ENCODE assay signal across 5 cellular contexts in the genomic region with DNA sequence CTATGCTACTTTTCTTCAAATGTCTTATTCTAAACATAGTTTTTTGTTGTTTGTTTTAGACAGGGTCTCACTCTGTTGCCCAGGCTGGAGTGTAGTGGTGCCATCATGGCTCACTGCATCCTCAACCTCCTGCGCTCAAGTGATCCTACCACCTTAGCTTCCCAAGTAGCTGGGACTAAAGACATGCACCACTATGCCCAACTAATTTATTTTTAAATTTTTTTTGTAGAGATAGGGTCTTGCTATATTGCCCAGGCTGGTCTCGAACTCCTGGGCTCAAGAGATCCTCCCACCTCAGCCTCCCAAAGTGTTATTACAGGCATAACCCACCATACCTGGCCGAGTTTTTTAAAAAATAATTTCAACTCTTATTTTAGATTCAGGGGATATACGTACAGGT. TPM values are rescaled to one million over a fixed set of nuclear protein-coding genes. Genes with fewer than 3 reads are reported as not detected.
DNase-seq lines count a peak whose midpoint lies in the region; ATAC-seq, FAIRE-seq and TF ChIP-seq lines count a peak whose summit lies in the region.
"Not testable (repeated sequence)": the region's sequence is repeated elsewhere in the genome, so short reads cannot be mapped to it uniquely, and the experiment has no call there.

No MANE protein-coding gene starts in this region.

- H3K4me1 Mint-ChIP-seq in WTC11, result not testable (repeated sequence)

- FAIRE-seq in K562 (lab: Jason Lieb, UNC), result not testable (repeated sequence)

- DNase-seq in Karpas-422 (peak; percentile 15), thyroid gland (peak; percentile 12 to 21)
- DNase-seq in WTC11 (ENCODE audit: low spot score); K562 (ENCODE audit: extremely low read depth in 1 of 4, low spot score in 3 of 4): not testable (repeated sequence)

- H3K79me2 ChIP-seq in Karpas-422 (ENCODE audit: low read length); K562 (ENCODE audit: control insufficient read depth, insufficient read depth, low read length): not testable (repeated sequence)

- TF ChIP-seq POLR2A in K562 (conservative IDR thresholded peaks at IDR 0.05); thyroid gland (IDR thresholded peaks at IDR 0.05): not testable (repeated sequence)

- not testable (repeated sequence) for H3K9me1 ChIP-seq in K562 (ENCODE audit: control insufficient read depth, insufficient read depth, low read length)

- peaks cover 0 to 12% of the 10 kb centered on the region in 2 experiments; a peak in 1 of 3 replicates for H3K36me3 ChIP-seq in HEK293 (ENCODE audit: control insufficient read depth in 2 of 2, insufficient read depth in 1 of 2, low read length in 2 of 2)
- H3K36me3 ChIP-seq in Karpas-422 (ENCODE audit: insufficient read depth, low read length); K562 (ENCODE audit: control insufficient read depth, insufficient read depth, low read length); thyroid gland: not testable (repeated sequence)

- not testable (repeated sequence) for TF ChIP-seq CTCF in HEK293 (tag by site-specific recombination; IDR thresholded peaks at IDR 0.05); WTC11 (IDR thresholded peaks at IDR 0.05); K562 (IDR thresholded peaks at IDR 0.05 in 2 of 3, conservative IDR thresholded peaks at IDR 0.05 in 1 of 3; ENCODE audit: insufficient read depth in 2 of 3, low read depth in 1 of 3, low read length in 3 of 3); thyroid gland (IDR thresholded peaks at IDR 0.05)

- POLR2A ChIA-PET in HEK293 (lab: Yijun Ruan, JAX); WTC11 (lab: Charles Lee): not testable (repeated sequence)
- POLR2A ChIA-PET in K562 (lab: Yijun Ruan, JAX), result interaction anchor here (0.8 kb wide), 2 partner anchors 19 to 45 kb away, joined by 3 read pairs; no protein-coding TSS in a partner anchor

- not testable (repeated sequence) for H3K4me2 ChIP-seq in Karpas-422 (ENCODE audit: low read depth, low read length, poor library complexity, severe bottlenecking); K562 (ENCODE audit: insufficient read depth, low read length)

- intact Hi-C loops in K562 (cut with micrococcal nuclease); thyroid gland (cut with DNase I): not testable (repeated sequence)

- CTCF ChIA-PET in HEK293 (lab: Yijun Ruan, JAX); WTC11 (lab: Charles Lee); K562 (lab: Yijun Ruan, JAX; ENCODE audit: low intra/inter-chr PET ratio): not testable (repeated sequence)

- H3K9me3 ChIP-seq in HEK293 (ENCODE audit: control insufficient read depth, insufficient read depth, low read depth, low read length); Karpas-422 (ENCODE audit: low read length); K562 (replicated peaks; ENCODE audit: control insufficient read depth, insufficient read depth, low read depth, low read length); thyroid gland: not testable (repeated sequence)

- not testable (repeated sequence) for H3K27me3 Mint-ChIP-seq in WTC11 (ENCODE audit: low read depth)

- H3K9ac ChIP-seq in Karpas-422 (ENCODE audit: low read length); K562 (ENCODE audit: insufficient read depth in 1 of 2, low read depth in 2 of 2, low read length in 2 of 2): not testable (repeated sequence)

- H3K27ac ChIP-seq in HEK293 (ENCODE audit: extremely low read depth, low read depth, low read length); Karpas-422 (ENCODE audit: low read length); K562 (ENCODE audit: extremely low read depth, low read depth, low read length); thyroid gland: not testable (repeated sequence)

- H3K36me3 Mint-ChIP-seq in WTC11, result not testable (repeated sequence)

- not testable (repeated sequence) for H2AFZ ChIP-seq in Karpas-422 (ENCODE audit: low read length); K562 (ENCODE audit: low read depth, low read length)

- not testable (repeated sequence) for H3K27me3 ChIP-seq in Karpas-422 (ENCODE audit: low read length); K562 (ENCODE audit: control insufficient read depth in 2 of 2, insufficient read depth in 2 of 2, low read length in 2 of 2); thyroid gland

- not testable (repeated sequence) for H3K9me2 ChIP-seq in Karpas-422 (replicated peaks; ENCODE audit: insufficient read depth, low read length)

- TF ChIP-seq EP300 in K562 (IDR thresholded peaks at IDR 0.05; ENCODE audit: low read length), result not testable (repeated sequence)

- not testable (repeated sequence) for BruUV-seq in K562 (replicated peaks; lab: Mats Ljungman, UMichigan)

- ATAC-seq in WTC11, K562: not testable (repeated sequence)

- H3K4me1 ChIP-seq in HEK293 (ENCODE audit: control insufficient read depth, insufficient read depth, low read length); Karpas-422 (ENCODE audit: low read length); K562 (replicated peaks in 1 of 2; ENCODE audit: control insufficient read depth in 2 of 2, insufficient read depth in 2 of 2, low read length in 2 of 2): not testable (repeated sequence)
- H3K4me1 ChIP-seq in thyroid gland, result peaks cover 12 to 15% of the 10 kb centered on the region in 2 donors

- in situ Hi-C loops in K562 (cut with MboI), result not testable (repeated sequence)

- H4K20me1 ChIP-seq in Karpas-422 (ENCODE audit: insufficient read depth, low read depth, low read length); K562 (replicated peaks; ENCODE audit: control insufficient read depth, insufficient read depth, low read length): not testable (repeated sequence)

- WGBS in K562 (ENCODE audit: insufficient coverage, low coverage, missing lambda C conversion rate), result 7% methylated on average over 4 of the region's 4 CpGs
- 92 to 94% methylated on average over 4 of the region's 4 CpGs for WGBS in thyroid gland, 2 donors

- H3K27ac Mint-ChIP-seq in WTC11, result not testable (repeated sequence)

- TF ChIP-seq RAD21 in K562 (CRISPR knock-in tag; conservative IDR thresholded peaks at IDR 0.05 in 1 of 2, IDR thresholded peaks at IDR 0.05 in 1 of 2), result not testable (repeated sequence)

- not testable (repeated sequence) for H3K9me3 Mint-ChIP-seq in WTC11

- H3K4me3 Mint-ChIP-seq in WTC11, result not testable (repeated sequence)

- not testable (repeated sequence) for H3K4me3 ChIP-seq in HEK293 (ENCODE audit: low read depth, low read length); Karpas-422 (ENCODE audit: low read length); K562; thyroid gland (replicated peaks in 1 of 3)

RNA-seq across cellular contexts. Expression of gene UROD, which starts 50.4 kb away (rescaled TPM):
- total RNA-seq in Karpas-422 (2014; rRNA removed; shearing (Covaris generic); ENCODE audit: low replicate concordance), result 99.1 and 127 TPM in 2 replicates
- total RNA-seq in WTC11 (2021) (95.2 to 118 TPM (median 96.0 TPM) in 3 replicates), K562 (2014; rRNA removed) (781 and 785 TPM in 2 replicates), K562 (2014; rRNA removed; fragmentation: Illumina TruSeq; extraction: Trizol) (415 and 533 TPM in 2 replicates), K562 (2015; rRNA removed; fragmentation: Illumina TruSeq; extraction: Trizol) (534 and 555 TPM in 2 replicates), K562 (2021) (636 and 644 TPM in 2 replicates), thyroid gland (100 to 1,000 TPM in 2 of 4 donors, 10 to 100 TPM in 2; 94.5 to 137 (median 99.3) TPM)
- total RNA-seq in K562 (2011; cell fraction: chromatin; rRNA removed; ENCODE audit: low replicate concordance), result 626 and 1,262 TPM in 2 replicates
- 1,054 and 1,087 TPM in 2 replicates for total RNA-seq in K562 (2011; cell fraction: nucleolus; rRNA removed)
- total RNA-seq in K562 (2011; cell fraction: nucleoplasm; rRNA removed), result 885 and 908 TPM in 2 replicates
- polyA plus RNA-seq in K562 (2011; rRNA removed) (1,018 and 1,100 TPM in 2 replicates), K562 (2014; fragmentation: Illumina TruSeq; extraction: Trizol) (977 and 1,110 TPM in 2 replicates), K562 (2014; fragmentation: Nextera tagmentation; extraction: Ambion mirVana) (1,000 to 10,000 TPM; 2,545 to 2,933 TPM), K562 (2014; rRNA removed) (1,156 and 1,201 TPM in 2 replicates)
- 1,522 and 2,076 TPM in 2 replicates for polyA plus RNA-seq in K562 (2011; cell fraction: cytosol; rRNA removed)
- polyA plus RNA-seq in K562 (2011; cell fraction: nucleus; rRNA removed), result 2,252 and 2,347 TPM in 2 replicates
- 601 and 622 TPM in 2 replicates for polyA plus RNA-seq in K562 (2012)
- 505 and 658 TPM in 2 replicates for polyA minus RNA-seq in K562 (2011; rRNA and poly(A)+ RNA removed)
- polyA minus RNA-seq in K562 (2011; cell fraction: cytosol; rRNA and poly(A)+ RNA removed), result 286 and 319 TPM in 2 replicates
- polyA minus RNA-seq in K562 (2011; cell fraction: nucleus; rRNA and poly(A)+ RNA removed), result 356 and 526 TPM in 2 replicates

RNA-seq across cellular contexts. Expression of gene HECTD3, which starts 51.3 kb away (rescaled TPM):
- 6.9 and 8.8 TPM in 2 replicates for total RNA-seq in Karpas-422 (2014; rRNA removed; shearing (Covaris generic); ENCODE audit: low replicate concordance)
- total RNA-seq in WTC11 (2021), result 33.2 to 39.5 TPM (median 35.1 TPM) in 3 replicates
- total RNA-seq in K562 (2011; cell fraction: chromatin; rRNA removed; ENCODE audit: low replicate concordance), result 71.0 and 140 TPM in 2 replicates
- total RNA-seq in K562 (2011; cell fraction: nucleolus; rRNA removed), result 70.4 and 73.5 TPM in 2 replicates
- 74.3 and 95.3 TPM in 2 replicates for total RNA-seq in K562 (2011; cell fraction: nucleoplasm; rRNA removed)
- 18.9 and 24.5 TPM in 2 replicates for total RNA-seq in K562 (2014; rRNA removed)
- 12.4 and 15.0 TPM in 2 replicates for total RNA-seq in K562 (2014; rRNA removed; fragmentation: Illumina TruSeq; extraction: Trizol)
- 15.3 and 16.9 TPM in 2 replicates for total RNA-seq in K562 (2015; rRNA removed; fragmentation: Illumina TruSeq; extraction: Trizol)
- 50.7 and 50.8 TPM in 2 replicates for total RNA-seq in K562 (2021)
- polyA plus RNA-seq in K562 (2011; rRNA removed), result 37.8 and 45.2 TPM in 2 replicates
- 50.2 and 64.7 TPM in 2 replicates for polyA plus RNA-seq in K562 (2011; cell fraction: cytosol; rRNA removed)
- 125 TPM in 2 replicates for polyA plus RNA-seq in K562 (2011; cell fraction: nucleus; rRNA removed)
- 41.1 and 54.2 TPM in 2 replicates for polyA plus RNA-seq in K562 (2012)
- 42.2 and 43.9 TPM in 2 replicates for polyA plus RNA-seq in K562 (2014; fragmentation: Illumina TruSeq; extraction: Trizol)
- 1 to 10 TPM; 6.3 to 9.8 TPM for polyA plus RNA-seq in K562 (2014; fragmentation: Nextera tagmentation; extraction: Ambion mirVana)
- polyA plus RNA-seq in K562 (2014; rRNA removed), result 32.4 and 42.2 TPM in 2 replicates
- polyA minus RNA-seq in K562 (2011; rRNA and poly(A)+ RNA removed), result 50.3 and 71.9 TPM in 2 replicates
- 28.9 and 35.3 TPM in 2 replicates for polyA minus RNA-seq in K562 (2011; cell fraction: cytosol; rRNA and poly(A)+ RNA removed)
- 21.5 and 27.9 TPM in 2 replicates for polyA minus RNA-seq in K562 (2011; cell fraction: nucleus; rRNA and poly(A)+ RNA removed)
- 10 to 100 TPM; 30.8 to 42.6 (median 38.1) TPM for total RNA-seq in thyroid gland
